Comparison of ENCODE assay signal across 11 cellular contexts in genomic region chr3:158788446-158788845, GRCh38. TPM values are rescaled to one million over a fixed set of nuclear protein-coding genes. Genes with fewer than 3 reads are reported as not detected.
"Had no signal": no experiment of that assay in that cellular context is flagged by ENCODE, and none has a peak within 500 bp of the region (broad histone marks: within the 10 kb centered on the region; RNA-seq: fewer than 3 reads in every experiment).

No MANE protein-coding gene starts in this region.

- H3K9me3 ChIP-seq: transverse colon had no signal

- ATAC-seq: left cardiac atrium; natural killer cell; right cardiac atrium; stimulated activated naive B cell treated with anti-CD40 and anti-IgM and Interleukin-4, amounts not matched to agents 10 μg/mL and 1 μg/mL and 100 μg/mL, for 72 hours had no signal

- DNase-seq: activated T-cell treated with anti-CD3 and anti-CD28 coated beads, Interleukin-2, amount 50 U/mL, for 1 hour; hypothalamus; left cardiac atrium; natural killer cell; right cardiac atrium; spleen; stimulated activated CD4-positive, alpha-beta T cell treated with anti-CD3 and anti-CD28 coated beads, Interleukin-1b, Interleukin-23, amount 100 ng/mL, for 48 hours; stimulated activated naive B cell treated with anti-CD40 and anti-IgM and Interleukin-4, amounts not matched to agents 10 μg/mL and 1 μg/mL and 100 μg/mL, for 72 hours; substantia nigra; SW 1271; transverse colon had no signal

- H3K27me3 ChIP-seq: spleen, transverse colon had no signal

- H3K27ac ChIP-seq: transverse colon had no signal

- H3K36me3 ChIP-seq: spleen, transverse colon had no signal

- H3K4me3 ChIP-seq: spleen, transverse colon had no signal

RNA-seq across cellular contexts. Expression of gene RARRES1, which starts 56.2 kb away (rescaled TPM):
- total RNA-seq: natural killer cell had no signal
